20 cellular contexts compared by ENCODE assay signal in genomic region chr13:110407021-110407420, GRCh38.
DNase-seq lines count a peak whose midpoint lies in the region; ATAC-seq and TF ChIP-seq lines count a peak whose summit lies in the region.
"Had no signal": no experiment of that assay in that cellular context is flagged by ENCODE, and none has a peak within 500 bp of the region (broad histone marks: within the 10 kb centered on the region; RNA-seq: fewer than 3 reads in every experiment).

No MANE protein-coding gene starts in this region.

- peak overlapping the region; percentile 75 for H3K14ac ChIP-seq in IMR-90 (replicated peaks; ENCODE audit: low read depth, low read length)

- no peaks in the 10 kb centered on the region for H3K9me3 Mint-ChIP-seq in neural crest cell
- no peaks in the 10 kb centered on the region for H3K9me3 Mint-ChIP-seq in activated CD8-positive, alpha-beta T cell treated with anti-CD3 and anti-CD28 coated beads, Interleukin-2, amount 10 ng/mL, durations not matched to agents 7 days and 5 days (ENCODE audit: insufficient read depth)
- H3K9me3 Mint-ChIP-seq: activated CD4-positive, alpha-beta T cell treated with anti-CD3 and anti-CD28 coated beads, Interleukin-2, amount 10 ng/mL, durations not matched to agents 7 days and 5 days had no signal

- intact Hi-C loops in IMR-90 (cut with micrococcal nuclease): no loop called here

- H2AK5ac ChIP-seq in IMR-90 (ENCODE audit: low read depth, low read length): peak overlapping the region; percentile 94

- no TSS peak for BruUV-seq in IMR-90 (replicated peaks; lab: Mats Ljungman, UMichigan)

- H3K4me1 Mint-ChIP-seq in neural crest cell: peaks cover 6% of the 10 kb centered on the region
- peaks cover under 1% of the 10 kb centered on the region for H3K4me1 Mint-ChIP-seq in activated CD8-positive, alpha-beta T cell treated with anti-CD3 and anti-CD28 coated beads, Interleukin-2, amount 10 ng/mL, durations not matched to agents 7 days and 5 days (ENCODE audit: low read depth)

- H3K27me3 ChIP-seq in IMR-90 (ENCODE audit: control insufficient read depth, insufficient read depth, low read length) (no peaks in the 10 kb centered on the region), thymus (ENCODE audit: control insufficient read depth, insufficient read depth) (no peaks in the 10 kb centered on the region)
- H3K27me3 ChIP-seq: body of pancreas, dorsolateral prefrontal cortex, ovary, Peyer's patch had no signal

- peak overlapping the region; percentile 85 for H2BK20ac ChIP-seq in IMR-90 (ENCODE audit: low read depth, low read length)

- peak overlapping the region; percentile 24 for H2AFZ ChIP-seq in IMR-90 (replicated peaks; ENCODE audit: low read length, poor library complexity)

- H3K4me2 ChIP-seq in IMR-90 (ENCODE audit: low read depth, low read length): no peak overlapping the region

- H3K56ac ChIP-seq in IMR-90 (ENCODE audit: extremely low read depth, insufficient read depth, low read length): peak overlapping the region; percentile 45; the same call in 1 of the 2 replicates

- TF ChIP-seq POLR2A in IMR-90 (IDR thresholded peaks at IDR 0.05; ENCODE audit: low read depth, low read length): no peak

- POLR2A ChIA-PET in IMR-90 (lab: Charles Lee; ENCODE audit: unreplicated experiment): no interaction called here
- POLR2A ChIA-PET in activated CD8-positive, alpha-beta T cell treated with anti-CD3 and anti-CD28 coated beads, Interleukin-2, amount 10 ng/mL, durations not matched to agents 7 days and 5 days (lab: Charles Lee): interaction anchor here (0.5 kb wide), 1 partner anchor 73 kb away, joined by 3 read pairs; no protein-coding TSS in a partner anchor

- TF ChIP-seq CTCF in IMR-90 (conservative IDR thresholded peaks at IDR 0.05; ENCODE audit: low read depth, low read length) (peak; percentile 19; the same call in 1 of the 2 replicates), neural crest cell (conservative IDR thresholded peaks at IDR 0.05) (no peak)

- peaks cover 55% of the 10 kb centered on the region for H3K9me1 ChIP-seq in IMR-90 (ENCODE audit: insufficient read depth, low read length)

- H2BK120ac ChIP-seq in IMR-90 (ENCODE audit: low read depth, low read length): peak overlapping the region; percentile 94

- H4K91ac ChIP-seq in IMR-90 (ENCODE audit: insufficient read depth, low read depth, low read length): peak overlapping the region; percentile 91

- H3K18ac ChIP-seq in IMR-90 (ENCODE audit: low read depth, low read length): peak overlapping the region; percentile 58

- H3K23ac ChIP-seq in IMR-90 (ENCODE audit: low read depth, low read length): peak overlapping the region; percentile 75

- peak overlapping the region; percentile 23 for H4K5ac ChIP-seq in IMR-90 (ENCODE audit: low read depth, low read length)

- H3K9ac ChIP-seq in IMR-90 (ENCODE audit: low read depth, low read length): peak overlapping the region; percentile 21; the same call in 1 of the 2 replicates

- no peaks in the 10 kb centered on the region for H3K27me3 Mint-ChIP-seq in neural crest cell (ENCODE audit: low read depth)
- H3K27me3 Mint-ChIP-seq in activated CD8-positive, alpha-beta T cell treated with anti-CD3 and anti-CD28 coated beads, Interleukin-2, amount 10 ng/mL, durations not matched to agents 7 days and 5 days (ENCODE audit: low read depth): peaks cover 40% of the 10 kb centered on the region

- H3K79me1 ChIP-seq in IMR-90 (ENCODE audit: low read depth in 1 of 2, low read length in 2 of 2): peaks cover 49 to 91% of the 10 kb centered on the region in 2 experiments

- peaks cover 64% of the 10 kb centered on the region for H3K4me1 ChIP-seq in IMR-90 (ENCODE audit: control insufficient read depth, insufficient read depth, low read length)
- no peaks in the 10 kb centered on the region for H3K4me1 ChIP-seq in thymus (ENCODE audit: control insufficient read depth, insufficient read depth, low read length)

- H3K4me3 ChIP-seq in IMR-90 (ENCODE audit: insufficient read depth, low read depth, low read length) (no peak overlapping the region), thymus (ENCODE audit: low read length) (no peak overlapping the region)
- H3K4me3 ChIP-seq: body of pancreas, dorsolateral prefrontal cortex, ovary, Peyer's patch had no signal

- peak overlapping the region; percentile 37 for H2AK9ac ChIP-seq in IMR-90 (replicated peaks; ENCODE audit: low read depth, low read length, poor library complexity)

- H2BK15ac ChIP-seq in IMR-90 (ENCODE audit: low read depth, low read length): peak overlapping the region; percentile 68; the same call in 2 of the 3 replicates

- H3K4ac ChIP-seq in IMR-90 (ENCODE audit: low read depth, low read length): peak overlapping the region; percentile 93

- CTCF ChIA-PET in IMR-90 (lab: Yijun Ruan, JAX): no interaction called here
- CTCF ChIA-PET in activated CD8-positive, alpha-beta T cell treated with anti-CD3 and anti-CD28 coated beads, Interleukin-2, amount 10 ng/mL, durations not matched to agents 7 days and 5 days (lab: Charles Lee): no interaction called here

- H3K4me3 Mint-ChIP-seq in neural crest cell: no peak overlapping the region
- no peak overlapping the region for H3K4me3 Mint-ChIP-seq in activated CD8-positive, alpha-beta T cell treated with anti-CD3 and anti-CD28 coated beads, Interleukin-2, amount 10 ng/mL, durations not matched to agents 7 days and 5 days
- H3K4me3 Mint-ChIP-seq: activated CD4-positive, alpha-beta T cell treated with anti-CD3 and anti-CD28 coated beads, Interleukin-2, amount 10 ng/mL, durations not matched to agents 7 days and 5 days had no signal

- WGBS in IMR-90 (ENCODE audit: extremely low coverage in 2 of 2, insufficient read length in 1 of 2), 2 experiments: 90% methylated on average over 4 of the region's 14 CpGs; no CpG with 5 or more reads in 1 of the 2 experiments
- WGBS in thymus: 90% methylated on average over 14 of the region's 14 CpGs

- peak overlapping the region; percentile 80 to 84 for H4K8ac ChIP-seq in IMR-90 (ENCODE audit: low read depth in 2 of 2, low read length in 2 of 2)

- H3K27ac ChIP-seq in IMR-90 (ENCODE audit: insufficient read depth, low read length) (peak overlapping the region; percentile 72), thymus (ENCODE audit: low read depth) (peak overlapping the region; percentile 74)

- dilution Hi-C loops in IMR-90 (cut with HindIII; ENCODE audit: low sequenced_read_pairs, unreplicated experiment): no loop called here

- H3K36me3 ChIP-seq in IMR-90 (ENCODE audit: control insufficient read depth, insufficient read depth, low read length): peaks cover 20% of the 10 kb centered on the region
- H3K36me3 ChIP-seq in thymus (ENCODE audit: control insufficient read depth, insufficient read depth): no peaks in the 10 kb centered on the region
- H3K36me3 ChIP-seq: ovary, Peyer's patch had no signal

- peaks cover 19% of the 10 kb centered on the region for H3K36me3 Mint-ChIP-seq in neural crest cell (ENCODE audit: low read depth)
- no peaks in the 10 kb centered on the region for H3K36me3 Mint-ChIP-seq in activated CD8-positive, alpha-beta T cell treated with anti-CD3 and anti-CD28 coated beads, Interleukin-2, amount 10 ng/mL, durations not matched to agents 7 days and 5 days (ENCODE audit: low read depth)

- H2BK5ac ChIP-seq in IMR-90 (ENCODE audit: low read depth, low read length, poor library complexity, severe bottlenecking): peak overlapping the region; percentile 99

- H3K9me3 ChIP-seq in IMR-90 (ENCODE audit: control insufficient read depth, insufficient read depth, low read length) (no peaks in the 10 kb centered on the region), thymus (ENCODE audit: control insufficient read depth) (no peaks in the 10 kb centered on the region)
- H3K9me3 ChIP-seq: body of pancreas, ovary, Peyer's patch had no signal

- in situ Hi-C loops in IMR-90 (cut with MboI; ENCODE audit: low sequenced_read_pairs): no loop called here

- TF ChIP-seq RAD21 in IMR-90 (IDR thresholded peaks at IDR 0.05; ENCODE audit: low read length): no peak

- DNase-seq in IMR-90: no peak
- peak; percentile 37 for DNase-seq in ecto neural progenitor cell (ENCODE audit: low spot score)
- no peak for DNase-seq in neural crest cell (ENCODE audit: low read depth, low spot score)
- DNase-seq in activated CD8-positive, alpha-beta T cell treated with anti-CD3 and anti-CD28 coated beads, Interleukin-2, amount 10 ng/mL, durations not matched to agents 7 days and 5 days: no peak
- DNase-seq in activated naive CD4-positive, alpha-beta T cell treated with anti-CD3 and anti-CD28 coated beads, Interleukin-2, amount 50 U/mL, for 16 hours: no peak
- DNase-seq: activated CD4-positive, alpha-beta T cell treated with anti-CD3 and anti-CD28 coated beads, Interleukin-2, amount 10 ng/mL, durations not matched to agents 7 days and 5 days; activated naive CD4-positive, alpha-beta T cell treated with Interleukin-2 at 50 U/mL for 16 hours; activated T-cell treated with anti-CD3 and anti-CD28 coated beads for 4 hours; body of pancreas; dorsolateral prefrontal cortex; hippocampal formation; kidney; midbrain; NCI-H1436 treated with DMSO at 0.1 percent for 48 hours; ovary; Peyer's patch; SW 1271 had no signal

- H3K27ac Mint-ChIP-seq in neural crest cell (ENCODE audit: unreplicated experiment): peak overlapping the region; percentile 59
- H3K27ac Mint-ChIP-seq in activated CD8-positive, alpha-beta T cell treated with anti-CD3 and anti-CD28 coated beads, Interleukin-2, amount 10 ng/mL, durations not matched to agents 7 days and 5 days: no peak overlapping the region
- H3K27ac Mint-ChIP-seq: activated CD4-positive, alpha-beta T cell treated with anti-CD3 and anti-CD28 coated beads, Interleukin-2, amount 10 ng/mL, durations not matched to agents 7 days and 5 days had no signal

- ATAC-seq in IMR-90 (ENCODE audit: low read depth) (no peak), HG03135 (IDR thresholded peaks at IDR 0.05; ENCODE audit: unreplicated experiment) (no peak), GM19324 (IDR thresholded peaks at IDR 0.05; ENCODE audit: low FRiP score, unreplicated experiment) (no peak)
- no peak for ATAC-seq in activated CD8-positive, alpha-beta T cell treated with anti-CD3 and anti-CD28 coated beads, Interleukin-2, amount 10 ng/mL, durations not matched to agents 7 days and 5 days
- ATAC-seq: body of pancreas had no signal

- H4K20me1 ChIP-seq in IMR-90 (ENCODE audit: insufficient read depth, low read length): 0 out of 2 replicates have a peak, but pooled peaks cover 6% of the 10 kb centered on the region

TF ChIP-seq in IMR-90, 13 proteins besides CTCF, POLR2A, EP300 and RAD21 (continues in another document):
- TF ChIP-seq SMC3 (IDR thresholded peaks at IDR 0.05; ENCODE audit: low read depth, low read length) (no peak), FOS (IDR thresholded peaks at IDR 0.05; ENCODE audit: low read depth, low read length) (no peak), CEBPB (IDR thresholded peaks at IDR 0.05; ENCODE audit: low read depth, low read length) (no peak), RCOR1 (IDR thresholded peaks at IDR 0.05; ENCODE audit: insufficient replicate concordance, low read length) (no peak)
